In the genomic region with DNA sequence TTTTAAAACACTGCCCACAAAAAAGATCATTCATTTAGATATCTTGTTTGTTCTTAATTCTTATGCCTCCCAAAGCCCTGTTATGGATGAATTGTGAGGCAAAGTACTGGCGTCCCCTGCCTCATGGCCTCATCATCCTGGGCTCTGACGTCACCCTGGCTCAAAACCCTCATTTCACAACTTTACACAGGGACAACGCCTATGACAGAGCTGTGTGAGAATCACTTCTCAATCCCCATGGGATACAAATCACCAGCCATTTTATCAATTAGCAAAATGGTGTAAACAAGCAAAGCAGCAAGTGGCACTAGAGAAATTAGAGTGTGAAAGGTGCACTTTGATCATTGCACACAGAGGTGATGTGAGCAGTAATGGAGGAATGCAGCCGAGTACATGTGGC, we compare ENCODE assay signal across 19 cellular contexts. TPM values are rescaled to one million over a fixed set of nuclear protein-coding genes. Genes with fewer than 3 reads are reported as not detected.
DNase-seq lines count a peak whose midpoint lies in the region; ATAC-seq and TF ChIP-seq lines count a peak whose summit lies in the region.
"Had no signal": no experiment of that assay in that cellular context is flagged by ENCODE, and none has a peak within 500 bp of the region (broad histone marks: within the 10 kb centered on the region; RNA-seq: fewer than 3 reads in every experiment).

No MANE protein-coding gene starts in this region.

- peaks cover 45 to 51% of the 10 kb centered on the region in 2 donors for H3K4me1 ChIP-seq in adrenal gland (replicated peaks in 1 of 2)

- H3K27ac Mint-ChIP-seq in HFFc6 = peak overlapping the region; percentile 95
- no peak overlapping the region for H3K27ac Mint-ChIP-seq in stimulated activated memory B cell treated with anti-CD40 and anti-IgM and Interleukin-4, amounts not matched to agents 10 μg/mL and 1 μg/mL and 100 μg/mL, for 72 hours
- H3K27ac Mint-ChIP-seq: stimulated activated naive CD8-positive, alpha-beta T cell treated with anti-CD3 and anti-CD28 coated beads, Interleukin-15, amount 100 ng/mL, for 72 hours had no signal

- H3K4me1 Mint-ChIP-seq in HFFc6 (ENCODE audit: low read depth) = peaks cover 81% of the 10 kb centered on the region
- no peaks in the 10 kb centered on the region for H3K4me1 Mint-ChIP-seq in stimulated activated memory B cell treated with anti-CD40 and anti-IgM and Interleukin-4, amounts not matched to agents 10 μg/mL and 1 μg/mL and 100 μg/mL, for 72 hours
- H3K4me1 Mint-ChIP-seq: stimulated activated naive CD8-positive, alpha-beta T cell treated with anti-CD3 and anti-CD28 coated beads, Interleukin-15, amount 100 ng/mL, for 72 hours had no signal

- H3K36me3 ChIP-seq in adrenal gland (replicated peaks in 1 of 2) = no peaks in the 10 kb centered on the region
- H3K36me3 ChIP-seq: BLaER1, heart right ventricle had no signal

- intact Hi-C loops in adrenal gland (cut with DNase I) = no loop called here

- DNase-seq in HFFc6 (no peak), adrenal gland (peak; percentile 49 to 80 (median 60)), fibroblast of pulmonary artery (ENCODE audit: low read depth) (peak; percentile 91), skeletal muscle cell (ENCODE audit: low read depth) (peak; percentile 72), NOMO-1 (lab: John Stamatoyannopoulos, UW; ENCODE audit: unreplicated experiment in 2 of 2) (no peak)
- DNase-seq: activated effector memory CD4-positive, alpha-beta T cell treated with anti-CD3 and anti-CD28 coated beads, Interleukin-2, amount 50 U/mL, for 16 hours; body of pancreas; DMS53; heart right ventricle; KBM-7; NCI-H146; NCI-H2227 treated with DMSO at 0.1 percent for 48 hours; occipital lobe; stimulated activated naive CD8-positive, alpha-beta T cell treated with anti-CD3 and anti-CD28 coated beads, Interleukin-15, amount 100 ng/mL, for 72 hours had no signal

- H3K36me3 Mint-ChIP-seq in HFFc6 (ENCODE audit: low read depth) = peaks cover 28% of the 10 kb centered on the region
- H3K36me3 Mint-ChIP-seq in stimulated activated memory B cell treated with anti-CD40 and anti-IgM and Interleukin-4, amounts not matched to agents 10 μg/mL and 1 μg/mL and 100 μg/mL, for 72 hours = peaks cover 10% of the 10 kb centered on the region

- peaks cover 1% of the 10 kb centered on the region; the same call in 1 of the 2 replicates for H3K27me3 Mint-ChIP-seq in HFFc6 (ENCODE audit: insufficient read depth)
- peaks cover 42% of the 10 kb centered on the region for H3K27me3 Mint-ChIP-seq in stimulated activated memory B cell treated with anti-CD40 and anti-IgM and Interleukin-4, amounts not matched to agents 10 μg/mL and 1 μg/mL and 100 μg/mL, for 72 hours

- peaks cover 20% of the 10 kb centered on the region for H3K9me3 Mint-ChIP-seq in HFFc6
- H3K9me3 Mint-ChIP-seq in stimulated activated memory B cell treated with anti-CD40 and anti-IgM and Interleukin-4, amounts not matched to agents 10 μg/mL and 1 μg/mL and 100 μg/mL, for 72 hours = peaks cover 8% of the 10 kb centered on the region

- no peak for TF ChIP-seq POLR2A in adrenal gland (IDR thresholded peaks at IDR 0.05)

- TF ChIP-seq CTCF in HFFc6 (IDR thresholded peaks at IDR 0.05) (no peak), adrenal gland (IDR thresholded peaks at IDR 0.05) (no peak), fibroblast of pulmonary artery (IDR thresholded peaks at IDR 0.05; ENCODE audit: low read length, missing control alignments) (no peak)

- peak overlapping the region; percentile 53 for H3K4me3 Mint-ChIP-seq in HFFc6
- no peak overlapping the region for H3K4me3 Mint-ChIP-seq in stimulated activated memory B cell treated with anti-CD40 and anti-IgM and Interleukin-4, amounts not matched to agents 10 μg/mL and 1 μg/mL and 100 μg/mL, for 72 hours
- H3K4me3 Mint-ChIP-seq: stimulated activated naive CD8-positive, alpha-beta T cell treated with anti-CD3 and anti-CD28 coated beads, Interleukin-15, amount 100 ng/mL, for 72 hours had no signal

- peak overlapping the region; percentile 61 to 83 (median 73) for H3K27ac ChIP-seq in adrenal gland
- H3K27ac ChIP-seq: BLaER1, body of pancreas had no signal

- H3K27me3 ChIP-seq in adrenal gland = no peaks in the 10 kb centered on the region
- H3K27me3 ChIP-seq: BLaER1, body of pancreas had no signal

- H3K9me3 ChIP-seq in adrenal gland (replicated peaks in 1 of 3) = peaks cover 0 to 8% (median 0%) of the 10 kb centered on the region in 3 donors
- H3K9me3 ChIP-seq: body of pancreas had no signal

- WGBS in adrenal gland, 4 donors = 48 to 60% (median 53%) methylated on average over 4 of the region's 4 CpGs

- H3K4me3 ChIP-seq in adrenal gland (no peak overlapping the region), fibroblast of pulmonary artery (replicated peaks; ENCODE audit: low read depth, low read length) (no peak overlapping the region), skeletal muscle cell (ENCODE audit: low read depth, low read length) (no peak overlapping the region)
- H3K4me3 ChIP-seq: BLaER1, body of pancreas, heart right ventricle had no signal

- ATAC-seq in HG02763 (IDR thresholded peaks at IDR 0.05; ENCODE audit: unreplicated experiment) (no peak), GM21447 (IDR thresholded peaks at IDR 0.05; ENCODE audit: unreplicated experiment) (no peak)
- no peak for ATAC-seq in stimulated activated memory B cell treated with anti-CD40 and anti-IgM and Interleukin-4, amounts not matched to agents 10 μg/mL and 1 μg/mL and 100 μg/mL, for 72 hours
- ATAC-seq: body of pancreas; stimulated activated naive CD8-positive, alpha-beta T cell treated with anti-CD3 and anti-CD28 coated beads, Interleukin-15, amount 100 ng/mL, for 72 hours had no signal

RNA-seq across cellular contexts. Expression of gene FHOD3, which starts 16.6 kb away (rescaled TPM):
- total RNA-seq in HFFc6 (2021; fragmentation: NEBNext Ultra II Directional; extraction: Animal tissue kit (Norgen Biotek cat#: 25700)) = 10 to 100 TPM; 32.8 to 67.6 (median 61.4) TPM
- total RNA-seq in adrenal gland = 10 to 100 TPM; 35.5 to 84.6 (median 46.8) TPM
- 10 to 100 TPM; 55.3 to 87.9 (median 68.7) TPM for polyA plus RNA-seq in adrenal gland
- total RNA-seq: mononuclear cell had no signal

Comparison
In these comparisons a context has a peak if more than half of its experiments do, and no peak if none do; other contexts are left out.
1. DNase-seq: peak in adrenal gland (7 of 7), fibroblast of pulmonary artery (single experiment) and skeletal muscle cell (single experiment); none in HFFc6 (single experiment) and NOMO-1 (0 of 2).